ENCODE assay signal across 22 cellular contexts in genomic region chr22:48819991-48820390, GRCh38.
"Had no signal": no experiment of that assay in that cellular context is flagged by ENCODE, and none has a peak within 500 bp of the region (broad histone marks: within the 10 kb centered on the region; RNA-seq: fewer than 3 reads in every experiment).

No MANE protein-coding gene starts in this region.

- ATAC-seq: activated CD4-positive, CD25-positive, alpha-beta regulatory T cell treated with anti-CD3 and anti-CD28 coated beads, Interleukin-2, amount 50 U/mL, for 24 hours; activated CD8-positive, alpha-beta T cell treated with anti-CD3 and anti-CD28 coated beads for 36 hours; activated T-cell treated with anti-CD3 and anti-CD28 coated beads, Interleukin-2, amount 50 U/mL, for 72 hours; Panc1; Right ventricle myocardium inferior; T-cell had no signal

- H3K36me3 ChIP-seq: brain microvascular endothelial cell, cardiac muscle cell had no signal

- H3K27ac ChIP-seq: brain microvascular endothelial cell, cardiac muscle cell, SK-N-MC had no signal

- DNase-seq: activated CD4-positive, alpha-beta T cell treated with anti-CD3 and anti-CD28 coated beads for 4 hours; activated CD8-positive, alpha-beta memory T cell treated with anti-CD3 and anti-CD28 coated beads, Interleukin-2, amount 50 U/mL, for 4 hours; activated CD8-positive, alpha-beta T cell treated with anti-CD3 and anti-CD28 coated beads for 36 hours; activated naive CD4-positive, alpha-beta T cell; activated T-cell treated with anti-CD3 and anti-CD28 coated beads, Interleukin-2, amount 50 U/mL, for 72 hours; amygdala; brain microvascular endothelial cell; MM.1S; NCI-H1105 treated with DMSO at 0.1 percent for 48 hours; NCI-H187 treated with DMSO at 0.1 percent for 48 hours; NCI-H2081 treated with DMSO at 0.1 percent for 48 hours; NCI-H510A treated with DMSO at 0.1 percent for 48 hours; NK-92 treated with Interleukin-12 subunit alpha and Interleukin-12 subunit beta, amount 100 ng/mL, for 24 hours; OCI-M1; RPMI8226; T-cell; T-helper 2 cell had no signal

- H3K27me3 ChIP-seq: brain microvascular endothelial cell, cardiac muscle cell had no signal

- H3K4me3 ChIP-seq: cardiac muscle cell, SK-N-MC had no signal
